1 cellular context compared by ENCODE assay signal in genomic region chr3:49410844-49411549, GRCh38.
TF ChIP-seq lines count a peak whose summit lies in the region.

No MANE protein-coding gene starts in this region.

TF ChIP-seq in endothelial cell of umbilical vein, 7 proteins besides CTCF, POLR2A, EP300 and RAD21:
- TF ChIP-seq POLR2AphosphoS5 (IDR thresholded peaks at IDR 0.05; ENCODE audit: insufficient read depth, low read depth, low read length) (no peak), FOS (IDR thresholded peaks at IDR 0.05; ENCODE audit: borderline replicate concordance, insufficient read depth, low read length) (no peak), EZH2 (IDR thresholded peaks at IDR 0.05; ENCODE audit: borderline replicate concordance, low read depth, low read length, severe bottlenecking) (no peak), JUN (IDR thresholded peaks at IDR 0.05; ENCODE audit: borderline replicate concordance, insufficient read depth, insufficient read length, low read depth) (no peak), GATA2 (IDR thresholded peaks at IDR 0.05; ENCODE audit: insufficient read depth, insufficient read length, low read depth, low read length) (no peak), MYC (IDR thresholded peaks at IDR 0.05; ENCODE audit: low read depth, low read length) (no peak)
- TF ChIP-seq, protein P1, sequence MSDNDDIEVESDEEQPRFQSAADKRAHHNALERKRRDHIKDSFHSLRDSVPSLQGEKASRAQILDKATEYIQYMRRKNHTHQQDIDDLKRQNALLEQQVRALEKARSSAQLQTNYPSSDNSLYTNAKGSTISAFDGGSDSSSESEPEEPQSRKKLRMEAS (IDR thresholded peaks at IDR 0.05; ENCODE audit: insufficient read depth, insufficient read length): no peak
TF ChIP-seq in endothelial cell of umbilical vein: peak in this region for 0.
